8 cellular contexts compared by ENCODE assay signal in genomic region chr15:64426845-64427465, GRCh38. TPM values are rescaled to one million over a fixed set of nuclear protein-coding genes. Genes with fewer than 3 reads are reported as not detected.
DNase-seq lines count a peak whose midpoint lies in the region; ATAC-seq and TF ChIP-seq lines count a peak whose summit lies in the region.

No MANE protein-coding gene starts in this region.

- DNase-seq in activated CD4-positive, alpha-beta memory T cell treated with anti-CD3 and anti-CD28 coated beads, Interleukin-2, amount 10 ng/mL, durations not matched to agents 7 days and 5 days = no peak
- no peak for DNase-seq in activated CD4-positive, alpha-beta memory T cell treated with anti-CD3 and anti-CD28 coated beads for 36 hours
- peak; percentile 51 for DNase-seq in NCI-H2171 treated with DMSO at 0.1 percent for 48 hours (lab: John Stamatoyannopoulos, UW)
- DNase-seq in dorsolateral prefrontal cortex = no peak
- DNase-seq in psoas muscle = no peak
- no peak for DNase-seq in kidney tubule cell (ENCODE audit: low spot score)
- DNase-seq in Karpas-422 = no peak

- H3K9me2 ChIP-seq in Karpas-422 (replicated peaks; ENCODE audit: insufficient read depth, low read length) = no peaks in the 10 kb centered on the region

- CTCF ChIA-PET in activated CD4-positive, alpha-beta memory T cell treated with anti-CD3 and anti-CD28 coated beads, Interleukin-2, amount 10 ng/mL, durations not matched to agents 7 days and 5 days (lab: Charles Lee) = interaction anchor here (0.6 to 5.4 kb wide), 12 partner anchors 8 to 303 kb away, joined by 3 to 51 read pairs (median 4); partner anchors contain the start of gene ZNF609
- CTCF ChIA-PET in activated CD4-positive, alpha-beta memory T cell treated with anti-CD3 and anti-CD28 coated beads for 36 hours (lab: Charles Lee) = interaction anchor here (0.7 to 1.7 kb wide), 8 partner anchors 17 to 304 kb away, joined by 3 to 29 read pairs (median 4); no protein-coding TSS in a partner anchor

- H3K9ac ChIP-seq in Karpas-422 (ENCODE audit: low read length) = no peak overlapping the region

- H4K20me1 ChIP-seq in Karpas-422 (ENCODE audit: insufficient read depth, low read depth, low read length) = no peaks in the 10 kb centered on the region

- H3K27ac ChIP-seq in dorsolateral prefrontal cortex (peak overlapping the region in 8 of 59 donors; percentile 4 to 65 (median 30)), psoas muscle (no peak overlapping the region), Karpas-422 (ENCODE audit: low read length) (no peak overlapping the region)

- H3K9me3 Mint-ChIP-seq in activated CD4-positive, alpha-beta memory T cell treated with anti-CD3 and anti-CD28 coated beads, Interleukin-2, amount 10 ng/mL, durations not matched to agents 7 days and 5 days = no peaks in the 10 kb centered on the region
- no peaks in the 10 kb centered on the region for H3K9me3 Mint-ChIP-seq in activated CD4-positive, alpha-beta memory T cell treated with anti-CD3 and anti-CD28 coated beads for 36 hours

- H3K4me1 Mint-ChIP-seq in activated CD4-positive, alpha-beta memory T cell treated with anti-CD3 and anti-CD28 coated beads, Interleukin-2, amount 10 ng/mL, durations not matched to agents 7 days and 5 days = peaks cover 37% of the 10 kb centered on the region
- H3K4me1 Mint-ChIP-seq in activated CD4-positive, alpha-beta memory T cell treated with anti-CD3 and anti-CD28 coated beads for 36 hours (ENCODE audit: low read depth) = peaks cover 35% of the 10 kb centered on the region

- no peak overlapping the region for H3K4me2 ChIP-seq in Karpas-422 (ENCODE audit: low read depth, low read length, poor library complexity, severe bottlenecking)

- H3K36me3 Mint-ChIP-seq in activated CD4-positive, alpha-beta memory T cell treated with anti-CD3 and anti-CD28 coated beads, Interleukin-2, amount 10 ng/mL, durations not matched to agents 7 days and 5 days (ENCODE audit: low read depth) = peaks cover 48% of the 10 kb centered on the region
- peaks cover 20% of the 10 kb centered on the region for H3K36me3 Mint-ChIP-seq in activated CD4-positive, alpha-beta memory T cell treated with anti-CD3 and anti-CD28 coated beads for 36 hours

- peak overlapping the region; percentile 47 for H3K27ac Mint-ChIP-seq in activated CD4-positive, alpha-beta memory T cell treated with anti-CD3 and anti-CD28 coated beads, Interleukin-2, amount 10 ng/mL, durations not matched to agents 7 days and 5 days
- H3K27ac Mint-ChIP-seq in activated CD4-positive, alpha-beta memory T cell treated with anti-CD3 and anti-CD28 coated beads for 36 hours = no peak overlapping the region

- H3K4me1 ChIP-seq in psoas muscle (no peaks in the 10 kb centered on the region), Karpas-422 (ENCODE audit: low read length) (peaks cover 13% of the 10 kb centered on the region)

- no peak overlapping the region for H2AFZ ChIP-seq in Karpas-422 (ENCODE audit: low read length)

- WGBS in psoas muscle, 3 donors = 84 to 87% (median 85%) methylated on average over 7 of the region's 7 CpGs

- intact Hi-C loops in activated CD4-positive, alpha-beta memory T cell treated with anti-CD3 and anti-CD28 coated beads for 36 hours (cut with micrococcal nuclease) = loop anchor here (1.0 to 5.0 kb wide), 3 partner anchors 225 to 302 kb away; no protein-coding TSS in a partner anchor
- intact Hi-C loops in dorsolateral prefrontal cortex (cut with DNase I) (loop anchor here (1.0 to 5.0 kb wide), 4 partner anchors 225 to 300 kb away; no protein-coding TSS in a partner anchor), psoas muscle (cut with DNase I) (loop anchor here in 1 of 2 donors (5.0 kb wide), 1 partner anchor 255 kb away; no protein-coding TSS in a partner anchor)

- peaks cover 3% of the 10 kb centered on the region; the same call in 1 of the 2 replicates for H3K79me2 ChIP-seq in Karpas-422 (ENCODE audit: low read length)

- ATAC-seq in psoas muscle (no peak), GM21360 (IDR thresholded peaks at IDR 0.05; ENCODE audit: unreplicated experiment) (no peak)

- H3K36me3 ChIP-seq in psoas muscle (ENCODE audit: insufficient read depth in 1 of 2, low read depth in 1 of 2) (peaks cover 3 to 69% of the 10 kb centered on the region in 2 donors), Karpas-422 (ENCODE audit: insufficient read depth, low read length) (no peaks in the 10 kb centered on the region)

- TF ChIP-seq CTCF in dorsolateral prefrontal cortex (IDR thresholded peaks at IDR 0.05 in 54 of 56, conservative IDR thresholded peaks at IDR 0.05 in 2 of 56; ENCODE audit: low read depth in 1 of 56, partially characterized antibody in 56 of 56) (peak in 55 of 56 donors; percentile 30 to 81 (median 56)), psoas muscle (IDR thresholded peaks at IDR 0.05) (peak; percentile 15)

- POLR2A ChIA-PET in activated CD4-positive, alpha-beta memory T cell treated with anti-CD3 and anti-CD28 coated beads, Interleukin-2, amount 10 ng/mL, durations not matched to agents 7 days and 5 days (lab: Charles Lee) = interaction anchor here (1.0 kb wide), 3 partner anchors 34 to 227 kb away, joined by 3 to 4 read pairs (median 3); partner anchors contain the start of gene PCLAF
- POLR2A ChIA-PET in activated CD4-positive, alpha-beta memory T cell treated with anti-CD3 and anti-CD28 coated beads for 36 hours (lab: Charles Lee) = interaction anchor here (0.7 to 1.2 kb wide), 2 partner anchors 10 to 16 kb away, joined by 3 to 4 read pairs; no protein-coding TSS in a partner anchor

- H3K4me3 Mint-ChIP-seq in activated CD4-positive, alpha-beta memory T cell treated with anti-CD3 and anti-CD28 coated beads, Interleukin-2, amount 10 ng/mL, durations not matched to agents 7 days and 5 days = no peak overlapping the region
- no peak overlapping the region for H3K4me3 Mint-ChIP-seq in activated CD4-positive, alpha-beta memory T cell treated with anti-CD3 and anti-CD28 coated beads for 36 hours

- no peak overlapping the region for H3K4me3 ChIP-seq in dorsolateral prefrontal cortex
- no peak overlapping the region for H3K4me3 ChIP-seq in psoas muscle
- no peak overlapping the region for H3K4me3 ChIP-seq in Karpas-422 (ENCODE audit: low read length)

- H3K27me3 Mint-ChIP-seq in activated CD4-positive, alpha-beta memory T cell treated with anti-CD3 and anti-CD28 coated beads, Interleukin-2, amount 10 ng/mL, durations not matched to agents 7 days and 5 days = no peaks in the 10 kb centered on the region
- H3K27me3 Mint-ChIP-seq in activated CD4-positive, alpha-beta memory T cell treated with anti-CD3 and anti-CD28 coated beads for 36 hours = no peaks in the 10 kb centered on the region

- H3K9me3 ChIP-seq in psoas muscle (no peaks in the 10 kb centered on the region), Karpas-422 (ENCODE audit: low read length) (no peaks in the 10 kb centered on the region)

- H3K27me3 ChIP-seq in dorsolateral prefrontal cortex (no peaks in the 10 kb centered on the region), psoas muscle (ENCODE audit: insufficient read depth in 3 of 3, low read length in 2 of 3) (no peaks in the 10 kb centered on the region), Karpas-422 (ENCODE audit: low read length) (no peaks in the 10 kb centered on the region)

RNA-seq across cellular contexts. Expression of gene ZNF609, which starts 33.4 kb away (rescaled TPM):
- 10 to 100 TPM; 30.0 to 34.1 TPM for total RNA-seq in activated CD4-positive, alpha-beta memory T cell treated with anti-CD3 and anti-CD28 coated beads, Interleukin-2, amount 10 ng/mL, durations not matched to agents 7 days and 5 days
- 10 to 100 TPM; 38.5 to 38.7 TPM for total RNA-seq in activated CD4-positive, alpha-beta memory T cell treated with anti-CD3 and anti-CD28 coated beads for 36 hours
- total RNA-seq in dorsolateral prefrontal cortex (10 to 100 TPM; 38.6 to 68.4 (median 55.0) TPM), psoas muscle (10 to 100 TPM; 10.2 to 15.0 (median 12.3) TPM)
- polyA plus RNA-seq in psoas muscle = 1 to 10 TPM; 3.2 to 9.0 (median 3.4) TPM
- total RNA-seq in Karpas-422 (2014; rRNA removed; shearing (Covaris generic); ENCODE audit: low replicate concordance) = 26.7 and 29.6 TPM in 2 replicates

RNA-seq across cellular contexts. Expression of gene TRIP4, which starts 39.3 kb away (rescaled TPM):
- total RNA-seq in activated CD4-positive, alpha-beta memory T cell treated with anti-CD3 and anti-CD28 coated beads, Interleukin-2, amount 10 ng/mL, durations not matched to agents 7 days and 5 days = 10 to 100 TPM; 28.9 to 30.3 TPM
- 10 to 100 TPM; 21.7 to 22.2 TPM for total RNA-seq in activated CD4-positive, alpha-beta memory T cell treated with anti-CD3 and anti-CD28 coated beads for 36 hours
- total RNA-seq in dorsolateral prefrontal cortex (10 to 100 TPM; 13.0 to 37.0 (median 22.6) TPM), psoas muscle (10 to 100 TPM in 2 of 4 donors, 1 to 10 TPM in 2; 6.3 to 11.9 (median 9.0) TPM)
- 10 to 100 TPM in 2 of 3 donors, 1 to 10 TPM in 1; 8.3 to 16.6 (median 10.4) TPM for polyA plus RNA-seq in psoas muscle
- total RNA-seq in Karpas-422 (2014; rRNA removed; shearing (Covaris generic); ENCODE audit: low replicate concordance) = 9.2 and 11.9 TPM in 2 replicates

RNA-seq across cellular contexts. Expression of gene PCLAF, which starts 45.7 kb away (rescaled TPM):
- 100 to 1,000 TPM; 110 TPM for total RNA-seq in activated CD4-positive, alpha-beta memory T cell treated with anti-CD3 and anti-CD28 coated beads, Interleukin-2, amount 10 ng/mL, durations not matched to agents 7 days and 5 days
- total RNA-seq in activated CD4-positive, alpha-beta memory T cell treated with anti-CD3 and anti-CD28 coated beads for 36 hours = 10 to 100 TPM; 82.4 to 85.8 TPM
- 1 to 10 TPM in 60 of 120 experiments, under 1 TPM in 29, not detected in 31; 0.24 to 3.6 (median 1.2) TPM for total RNA-seq in dorsolateral prefrontal cortex
- total RNA-seq in psoas muscle = under 1 TPM in 3 of 4 donors, not detected in 1; 0.15 to 0.37 (median 0.24) TPM
- polyA plus RNA-seq in psoas muscle = under 1 TPM in 2 of 3 donors, not detected in 1; 0.42 TPM
- total RNA-seq in Karpas-422 (2014; rRNA removed; shearing (Covaris generic); ENCODE audit: low replicate concordance) = 24.7 and 223 TPM in 2 replicates
